1 cellular context compared by ENCODE assay signal in the genomic region with DNA sequence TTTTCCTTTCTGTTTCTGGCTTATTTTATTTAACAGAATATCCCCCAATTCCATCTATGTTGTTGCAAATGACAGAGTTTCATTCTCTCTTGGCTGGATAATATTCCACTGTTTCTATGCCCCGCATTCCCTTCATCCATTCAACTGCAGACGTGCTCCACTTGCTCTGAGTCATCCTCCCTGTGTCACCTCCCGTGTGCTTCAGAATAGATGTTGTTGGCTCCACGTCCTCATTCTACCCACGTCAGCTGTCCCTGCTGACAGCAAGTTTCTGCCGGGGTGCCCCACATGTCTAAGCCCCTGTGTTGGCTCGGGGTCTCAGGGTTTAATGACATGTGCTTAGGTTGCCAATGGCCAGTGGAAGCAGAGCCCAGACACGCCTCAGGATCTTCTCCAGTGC.
TF ChIP-seq lines count a peak whose summit lies in the region.

No MANE protein-coding gene starts in this region.

TF ChIP-seq in H1, 55 proteins besides CTCF, POLR2A, EP300 and RAD21 (continued from another document):
- TF ChIP-seq SP2 (IDR thresholded peaks at IDR 0.05; ENCODE audit: low read length) (no peak), KDM4A (IDR thresholded peaks at IDR 0.05; ENCODE audit: low read depth, low read length, severe bottlenecking) (no peak), JUND (IDR thresholded peaks at IDR 0.05; ENCODE audit: low read length) (no peak), SIRT6 (IDR thresholded peaks at IDR 0.05; ENCODE audit: low read length) (no peak), EGR1 (IDR thresholded peaks at IDR 0.05; ENCODE audit: borderline replicate concordance, low read depth, low read length) (no peak), CBX8 (IDR thresholded peaks at IDR 0.05; ENCODE audit: borderline replicate concordance, low read depth, low read length) (no peak), POU5F1 (IDR thresholded peaks at IDR 0.05; ENCODE audit: low read depth, low read length) (no peak), ASH2L (IDR thresholded peaks at IDR 0.05; ENCODE audit: low read length) (no peak)
- TF ChIP-seq, protein P1, sequence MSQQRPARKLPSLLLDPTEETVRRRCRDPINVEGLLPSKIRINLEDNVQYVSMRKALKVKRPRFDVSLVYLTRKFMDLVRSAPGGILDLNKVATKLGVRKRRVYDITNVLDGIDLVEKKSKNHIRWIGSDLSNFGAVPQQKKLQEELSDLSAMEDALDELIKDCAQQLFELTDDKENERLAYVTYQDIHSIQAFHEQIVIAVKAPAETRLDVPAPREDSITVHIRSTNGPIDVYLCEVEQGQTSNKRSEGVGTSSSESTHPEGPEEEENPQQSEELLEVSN (IDR thresholded peaks at IDR 0.05): no peak
- TF ChIP-seq, protein P2, sequence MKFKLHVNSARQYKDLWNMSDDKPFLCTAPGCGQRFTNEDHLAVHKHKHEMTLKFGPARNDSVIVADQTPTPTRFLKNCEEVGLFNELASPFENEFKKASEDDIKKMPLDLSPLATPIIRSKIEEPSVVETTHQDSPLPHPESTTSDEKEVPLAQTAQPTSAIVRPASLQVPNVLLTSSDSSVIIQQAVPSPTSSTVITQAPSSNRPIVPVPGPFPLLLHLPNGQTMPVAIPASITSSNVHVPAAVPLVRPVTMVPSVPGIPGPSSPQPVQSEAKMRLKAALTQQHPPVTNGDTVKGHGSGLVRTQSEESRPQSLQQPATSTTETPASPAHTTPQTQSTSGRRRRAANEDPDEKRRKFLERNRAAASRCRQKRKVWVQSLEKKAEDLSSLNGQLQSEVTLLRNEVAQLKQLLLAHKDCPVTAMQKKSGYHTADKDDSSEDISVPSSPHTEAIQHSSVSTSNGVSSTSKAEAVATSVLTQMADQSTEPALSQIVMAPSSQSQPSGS (IDR thresholded peaks at IDR 0.05; ENCODE audit: low read length): no peak
